In the genomic region with DNA sequence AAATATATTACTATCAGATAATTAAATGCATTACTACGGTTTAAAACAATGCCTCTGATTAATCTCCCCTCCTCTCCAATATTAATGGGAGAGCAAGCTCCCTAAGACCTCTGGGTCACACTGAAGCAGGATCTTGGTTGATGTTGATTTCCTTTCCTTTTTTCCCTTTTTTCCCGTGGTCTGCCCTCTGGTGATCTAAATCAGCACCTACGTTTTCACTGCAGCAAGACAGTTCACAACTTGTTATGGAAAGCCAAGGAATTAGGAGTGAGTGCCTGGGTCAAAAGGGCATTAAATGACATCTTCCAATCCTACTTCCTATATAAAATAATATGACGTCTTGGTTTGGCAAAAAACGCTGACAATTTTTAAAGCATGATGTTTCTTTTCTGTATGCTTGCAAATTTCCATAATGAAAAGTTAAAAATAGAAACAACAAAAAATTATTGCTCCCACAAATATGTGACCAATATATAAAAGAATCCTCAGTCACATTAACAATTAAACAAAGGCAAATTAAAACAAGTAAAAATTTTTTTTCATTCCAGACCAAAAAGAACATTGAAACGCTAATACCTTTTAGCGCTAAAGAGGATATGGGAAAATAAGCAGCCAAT, we compare ENCODE assay signal across 8 cellular contexts. TPM values are rescaled to one million over a fixed set of nuclear protein-coding genes. Genes with fewer than 3 reads are reported as not detected.
DNase-seq lines count a peak whose midpoint lies in the region; ATAC-seq and TF ChIP-seq lines count a peak whose summit lies in the region.

No MANE protein-coding gene starts in this region.

- TF ChIP-seq CTCF in KMS-11 (conservative IDR thresholded peaks at IDR 0.05; ENCODE audit: low read depth, low read length) (peak; percentile 32; the same call in 1 of the 2 replicates), kidney epithelial cell (IDR thresholded peaks at IDR 0.05; ENCODE audit: insufficient read depth, low read length, poor library complexity, severe bottlenecking) (peak; percentile 55)

- no peak overlapping the region for H2AFZ ChIP-seq in KMS-11 (ENCODE audit: low read depth)

- no peak overlapping the region for H3K27ac ChIP-seq in KMS-11

- no peaks in the 10 kb centered on the region for H3K79me2 ChIP-seq in KMS-11 (ENCODE audit: insufficient read depth, low read depth)

- no peaks in the 10 kb centered on the region for H3K4me1 ChIP-seq in KMS-11 (ENCODE audit: low read depth, poor library complexity, severe bottlenecking)

- H3K36me3 ChIP-seq in KMS-11 (ENCODE audit: insufficient read depth) (no peaks in the 10 kb centered on the region), kidney epithelial cell (ENCODE audit: control insufficient read depth, insufficient read depth, low read length) (no peaks in the 10 kb centered on the region)

- H4K20me1 ChIP-seq in KMS-11 (ENCODE audit: insufficient read depth) = no peaks in the 10 kb centered on the region

- no peak for ATAC-seq in HG03095 (IDR thresholded peaks at IDR 0.05; ENCODE audit: unreplicated experiment)

- H3K4me3 ChIP-seq in KMS-11 (IDR thresholded peaks at IDR 0.05; ENCODE audit: insufficient read depth, low read depth, low read length) (no peak overlapping the region), kidney epithelial cell (ENCODE audit: low read depth, low read length) (no peak overlapping the region)

- DNase-seq in CD1c-positive myeloid dendritic cell (ENCODE audit: extremely low spot score) = peak; percentile 15
- peak; percentile 59 for DNase-seq in SW480 (ENCODE audit: low spot score)
- DNase-seq in kidney epithelial cell (ENCODE audit: low read depth) = no peak
- DNase-seq in NCI-H187 (lab: John Stamatoyannopoulos, UW) = no peak
- no peak for DNase-seq in 8988T
- DNase-seq in stimulated activated CD8-positive, alpha-beta memory T cell treated with anti-CD3 and anti-CD28 coated beads, Interleukin-4, amount 100 ng/mL, for 48 hours = no peak

- no peak overlapping the region for H3K4me2 ChIP-seq in KMS-11

- no peaks in the 10 kb centered on the region for H3K27me3 ChIP-seq in KMS-11 (ENCODE audit: insufficient read depth, low read depth)
- H3K27me3 ChIP-seq in kidney epithelial cell (ENCODE audit: control insufficient read depth, insufficient read depth, low read length) = no peaks in the 10 kb centered on the region

- H3K9ac ChIP-seq in KMS-11 = no peak overlapping the region

RNA-seq across cellular contexts. Expression of gene CFAP36, which starts 7.9 kb away (rescaled TPM):
- total RNA-seq in kidney epithelial cell = 19.6 and 21.8 TPM in 2 replicates

Comparison
In these comparisons a context has a peak if more than half of its experiments do, and no peak if none do; other contexts are left out.
1. DNase-seq: peak in CD1c-positive myeloid dendritic cell (single experiment) and SW480 (single experiment); none in kidney epithelial cell (single experiment), NCI-H187 (0 of 2), 8988T (single experiment) and stimulated activated CD8-positive, alpha-beta memory T cell treated with anti-CD3 and anti-CD28 coated beads, Interleukin-4, amount 100 ng/mL, for 48 hours (single experiment).